28 cellular contexts compared by ENCODE assay signal in genomic region chr11:94025695-94026394, GRCh38. TPM values are rescaled to one million over a fixed set of nuclear protein-coding genes. Genes with fewer than 3 reads are reported as not detected.
"Had no signal": no experiment of that assay in that cellular context is flagged by ENCODE, and none has a peak within 500 bp of the region (broad histone marks: within the 10 kb centered on the region; RNA-seq: fewer than 3 reads in every experiment).

No MANE protein-coding gene starts in this region.

- H3K4me1 ChIP-seq: left lung, suprapubic skin, vagina had no signal

- H3K27ac ChIP-seq: foreskin keratinocyte, left lung, suprapubic skin, vagina had no signal

- H3K36me3 Mint-ChIP-seq: activated CD4-positive, alpha-beta memory T cell treated with anti-CD3 and anti-CD28 coated beads for 36 hours; activated CD8-positive, alpha-beta memory T cell treated with anti-CD3 and anti-CD28 coated beads, Interleukin-2, amount 10 ng/mL, durations not matched to agents 7 days and 5 days had no signal

- H3K27me3 ChIP-seq: foreskin keratinocyte, left lung, suprapubic skin, vagina had no signal

- H3K36me3 ChIP-seq: left lung, suprapubic skin, vagina had no signal

- H3K27ac Mint-ChIP-seq: activated B cell treated with CpG ODN at 0.5 μM for 24 hours; activated CD4-positive, alpha-beta memory T cell treated with anti-CD3 and anti-CD28 coated beads for 36 hours; activated CD8-positive, alpha-beta memory T cell treated with anti-CD3 and anti-CD28 coated beads, Interleukin-2, amount 10 ng/mL, durations not matched to agents 7 days and 5 days; activated naive CD4-positive, alpha-beta T cell treated with anti-CD3 and anti-CD28 coated beads for 36 hours; activated T-helper 2 cell treated with anti-CD3 and anti-CD28 coated beads, Interferon-gamma antibody, Interleukin-2, Interleukin-4, amounts not matched to agents 10 μg/mL and 5 μg/mL and 100 μg/mL, durations not matched to agents 14 hours and 24 hours and 36 hours; dendritic cell treated with granulocyte-macrophage colony-stimulating factor and Interleukin-4, amounts not matched to agents 40 ng/mL and 50 ng/mL, for 4 days; progenitor cell of endocrine pancreas; stimulated activated naive CD8-positive, alpha-beta T cell treated with anti-CD3 and anti-CD28 coated beads, Interleukin-15, amount 100 ng/mL, for 72 hours had no signal

- H3K9me3 Mint-ChIP-seq: activated CD4-positive, alpha-beta memory T cell treated with anti-CD3 and anti-CD28 coated beads for 36 hours; activated naive CD4-positive, alpha-beta T cell treated with anti-CD3 and anti-CD28 coated beads for 36 hours; activated T-helper 2 cell treated with anti-CD3 and anti-CD28 coated beads, Interferon-gamma antibody, Interleukin-2, Interleukin-4, amounts not matched to agents 10 μg/mL and 5 μg/mL and 100 μg/mL, durations not matched to agents 14 hours and 24 hours and 36 hours; neural crest cell had no signal

- DNase-seq: activated B cell treated with CpG ODN at 0.5 μM for 24 hours; activated CD4-positive, alpha-beta memory T cell treated with anti-CD3 and anti-CD28 coated beads for 36 hours; activated CD4-positive, alpha-beta T cell treated with anti-CD3 and anti-CD28 coated beads for 4 hours; activated CD8-positive, alpha-beta memory T cell treated with anti-CD3 and anti-CD28 coated beads, Interleukin-2, amount 10 ng/mL, durations not matched to agents 7 days and 5 days; activated naive CD4-positive, alpha-beta T cell treated with anti-CD3 and anti-CD28 coated beads for 36 hours; anterior cingulate cortex; effector CD8-positive, alpha-beta T cell; foreskin keratinocyte; hypothalamus; left lung; small intestine; stimulated activated CD4-positive, alpha-beta T cell treated with anti-CD3 and anti-CD28 coated beads, Interleukin-15, amount 100 ng/mL, for 24 hours; stimulated activated CD4-positive, alpha-beta T cell treated with anti-CD3 and anti-CD28 coated beads, Interleukin-4, amount 100 ng/mL, for 1 hour; stimulated activated naive CD8-positive, alpha-beta T cell treated with anti-CD3 and anti-CD28 coated beads, Interleukin-15, amount 100 ng/mL, for 72 hours; T-helper 1 cell; T-helper 9 cell; trophoblast cell had no signal

- H3K27me3 Mint-ChIP-seq: activated B cell treated with CpG ODN at 0.5 μM for 24 hours; activated CD8-positive, alpha-beta memory T cell treated with anti-CD3 and anti-CD28 coated beads, Interleukin-2, amount 10 ng/mL, durations not matched to agents 7 days and 5 days; dendritic cell treated with granulocyte-macrophage colony-stimulating factor and Interleukin-4, amounts not matched to agents 40 ng/mL and 50 ng/mL, for 4 days had no signal

- H3K4me1 Mint-ChIP-seq: activated B cell treated with CpG ODN at 0.5 μM for 24 hours; activated CD8-positive, alpha-beta memory T cell treated with anti-CD3 and anti-CD28 coated beads, Interleukin-2, amount 10 ng/mL, durations not matched to agents 7 days and 5 days; neural crest cell; stimulated activated naive CD8-positive, alpha-beta T cell treated with anti-CD3 and anti-CD28 coated beads, Interleukin-15, amount 100 ng/mL, for 72 hours had no signal

- FAIRE-seq: keratinocyte, small intestine had no signal

- H3K4me3 Mint-ChIP-seq: activated B cell treated with CpG ODN at 0.5 μM for 24 hours; activated CD4-positive, alpha-beta memory T cell treated with anti-CD3 and anti-CD28 coated beads for 36 hours; activated CD8-positive, alpha-beta memory T cell treated with anti-CD3 and anti-CD28 coated beads, Interleukin-2, amount 10 ng/mL, durations not matched to agents 7 days and 5 days; activated naive CD4-positive, alpha-beta T cell treated with anti-CD3 and anti-CD28 coated beads for 36 hours; dendritic cell treated with granulocyte-macrophage colony-stimulating factor and Interleukin-4, amounts not matched to agents 40 ng/mL and 50 ng/mL, for 4 days; neural crest cell; stimulated activated naive CD8-positive, alpha-beta T cell treated with anti-CD3 and anti-CD28 coated beads, Interleukin-15, amount 100 ng/mL, for 72 hours had no signal

- H3K4me3 ChIP-seq: left lung, suprapubic skin, vagina had no signal

- H3K9me3 ChIP-seq: vagina had no signal

- ATAC-seq: activated CD8-positive, alpha-beta memory T cell treated with anti-CD3 and anti-CD28 coated beads, Interleukin-2, amount 10 ng/mL, durations not matched to agents 7 days and 5 days; esophagus mucosa; foreskin keratinocyte; left lung; stimulated activated naive CD8-positive, alpha-beta T cell treated with anti-CD3 and anti-CD28 coated beads, Interleukin-15, amount 100 ng/mL, for 72 hours had no signal

RNA-seq across cellular contexts. Expression of gene HEPHL1, which starts 4.7 kb away (rescaled TPM):
- total RNA-seq: activated B cell treated with CpG ODN at 0.5 μM for 24 hours; activated CD4-positive, alpha-beta memory T cell treated with anti-CD3 and anti-CD28 coated beads for 36 hours; activated CD8-positive, alpha-beta memory T cell treated with anti-CD3 and anti-CD28 coated beads, Interleukin-2, amount 10 ng/mL, durations not matched to agents 7 days and 5 days; activated naive CD4-positive, alpha-beta T cell treated with anti-CD3 and anti-CD28 coated beads for 36 hours; activated T-helper 2 cell treated with anti-CD3 and anti-CD28 coated beads, Interferon-gamma antibody, Interleukin-2, Interleukin-4, amounts not matched to agents 10 μg/mL and 5 μg/mL and 100 μg/mL, durations not matched to agents 14 hours and 24 hours and 36 hours; cerebellum; left lung; mononuclear cell; neural crest cell; osteoblast; progenitor cell of endocrine pancreas had no signal
- polyA plus RNA-seq: small intestine had no signal
